In the genomic region with DNA sequence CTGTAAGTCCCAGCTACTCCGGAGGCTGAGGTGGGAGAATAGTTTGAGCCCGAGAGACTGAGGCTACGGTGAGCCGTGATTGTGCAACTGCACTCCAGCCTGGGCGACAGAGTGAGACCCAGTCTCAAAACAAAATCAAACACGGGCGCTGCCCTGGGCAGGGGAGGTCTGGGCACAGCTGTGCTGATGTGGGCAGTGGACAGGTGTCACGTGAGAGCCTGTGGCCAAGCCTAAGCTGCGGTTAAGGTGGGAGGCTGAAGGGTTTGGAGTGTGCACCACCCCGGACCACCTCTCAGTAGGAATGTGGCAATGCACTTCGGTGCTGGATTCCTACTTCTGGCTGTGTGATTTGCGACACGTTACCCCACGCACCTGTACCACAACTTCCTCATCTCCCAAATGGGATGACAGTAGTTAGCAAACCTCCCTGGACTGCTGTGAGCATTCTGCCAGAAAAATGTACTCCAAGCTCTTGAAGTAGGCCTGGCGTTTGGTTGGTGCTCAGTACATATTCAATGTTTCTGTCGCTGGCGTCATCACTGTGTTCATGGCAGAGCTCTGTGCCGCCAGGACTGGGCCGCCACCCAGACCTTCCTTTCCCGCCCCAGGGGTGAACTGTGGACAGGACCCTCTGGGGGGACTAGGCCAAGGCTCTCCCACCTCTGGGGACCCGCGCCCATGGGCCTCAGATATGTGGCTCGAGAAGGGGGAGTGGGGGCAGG, we compare ENCODE assay signal across 8 cellular contexts. TPM values are rescaled to one million over a fixed set of nuclear protein-coding genes. Genes with fewer than 3 reads are reported as not detected.
DNase-seq lines count a peak whose midpoint lies in the region; ATAC-seq and TF ChIP-seq lines count a peak whose summit lies in the region.

No MANE protein-coding gene starts in this region.

- peak overlapping the region; percentile 91 for H3K4me3 Mint-ChIP-seq in HFFc6
- H3K4me3 Mint-ChIP-seq in central memory CD8-positive, alpha-beta T cell, result peak overlapping the region; percentile 86

- no peaks in the 10 kb centered on the region for H3K36me3 Mint-ChIP-seq in HFFc6 (ENCODE audit: low read depth)
- H3K36me3 Mint-ChIP-seq in central memory CD8-positive, alpha-beta T cell (ENCODE audit: insufficient read depth), result peaks cover 5% of the 10 kb centered on the region

- peak overlapping the region; percentile 38 for H3K4me3 ChIP-seq in mucosa of descending colon

- peak overlapping the region; percentile 53 for H3K27ac ChIP-seq in 22Rv1

- DNase-seq in HFFc6, result no peak
- no peak for DNase-seq in central memory CD8-positive, alpha-beta T cell (ENCODE audit: low spot score in 2 of 2)
- DNase-seq in mucosa of descending colon, result no peak
- no peak for DNase-seq in cerebellar nuclear complex (lab: John Stamatoyannopoulos, UW)
- no peak for DNase-seq in NCI-H345 (lab: John Stamatoyannopoulos, UW)

- H3K27ac Mint-ChIP-seq in HFFc6, result peak overlapping the region; percentile 85
- peak overlapping the region; percentile 85 for H3K27ac Mint-ChIP-seq in central memory CD8-positive, alpha-beta T cell (ENCODE audit: low read depth)

- H3K9me3 Mint-ChIP-seq in HFFc6, result peaks cover 7% of the 10 kb centered on the region
- H3K9me3 Mint-ChIP-seq in central memory CD8-positive, alpha-beta T cell, result no peaks in the 10 kb centered on the region

- H3K9me3 ChIP-seq in mucosa of descending colon, result no peaks in the 10 kb centered on the region

- H3K36me3 ChIP-seq in mucosa of descending colon (ENCODE audit: low read depth), result no peaks in the 10 kb centered on the region

- H3K4me1 Mint-ChIP-seq in HFFc6 (ENCODE audit: low read depth), result peaks cover 18% of the 10 kb centered on the region
- peaks cover 38% of the 10 kb centered on the region for H3K4me1 Mint-ChIP-seq in central memory CD8-positive, alpha-beta T cell

- TF ChIP-seq CTCF in 22Rv1 (IDR thresholded peaks at IDR 0.05) (no peak), HFFc6 (IDR thresholded peaks at IDR 0.05) (no peak), mucosa of descending colon (IDR thresholded peaks at IDR 0.05) (no peak)

- H3K27me3 Mint-ChIP-seq in HFFc6 (ENCODE audit: insufficient read depth), result peaks cover 12% of the 10 kb centered on the region
- H3K27me3 Mint-ChIP-seq in central memory CD8-positive, alpha-beta T cell, result peaks cover under 1% of the 10 kb centered on the region

- H3K4me1 ChIP-seq in mucosa of descending colon (ENCODE audit: low read depth), result peaks cover 12% of the 10 kb centered on the region

- intact Hi-C loops in mucosa of descending colon (cut with DNase I, micrococcal nuclease), result no loop called here

- ATAC-seq in central memory CD8-positive, alpha-beta T cell (replicated peaks; ENCODE audit: extremely low read depth, poor library complexity, severe bottlenecking), result no peak
- ATAC-seq in mucosa of descending colon (no peak), GM21723 (IDR thresholded peaks at IDR 0.05; ENCODE audit: unreplicated experiment) (no peak), HG02571 (IDR thresholded peaks at IDR 0.05; ENCODE audit: unreplicated experiment) (no peak)

RNA-seq across cellular contexts. Expression of a gene that starts 0.8 kb away (rescaled TPM):
- total RNA-seq in HFFc6 (2021; fragmentation: NEBNext Ultra II Directional; extraction: Animal tissue kit (Norgen Biotek cat#: 25700)), result 1 to 10 TPM; 5.1 to 8.1 (median 6.2) TPM
- total RNA-seq in mucosa of descending colon, result 10 to 100 TPM in 1 of 3 donors, 1 to 10 TPM in 2; 4.2 to 14.4 (median 4.8) TPM

RNA-seq across cellular contexts. Expression of a gene that starts 44.5 kb away (rescaled TPM):
- total RNA-seq in HFFc6 (2021; fragmentation: NEBNext Ultra II Directional; extraction: Animal tissue kit (Norgen Biotek cat#: 25700)), result 10 to 100 TPM; 65.1 to 92.3 (median 68.9) TPM
- total RNA-seq in mucosa of descending colon, result 1 to 10 TPM; 1.2 to 8.7 (median 3.0) TPM

Comparison
In these comparisons a context has a peak if more than half of its experiments do, and no peak if none do; other contexts are left out.
1. RNA of a gene that starts 44.5 kb away (total RNA-seq): 65.1 to 92.3 TPM in HFFc6; 1.2 to 8.7 TPM in mucosa of descending colon; every median in the first group is over 4 times any median in the second.